Comparison of ENCODE assay signal across 9 cellular contexts in genomic region chr5:28344803-28345433, GRCh38.
DNase-seq lines count a peak whose midpoint lies in the region; ATAC-seq and TF ChIP-seq lines count a peak whose summit lies in the region.
"Had no signal": no experiment of that assay in that cellular context is flagged by ENCODE, and none has a peak within 500 bp of the region (broad histone marks: within the 10 kb centered on the region; RNA-seq: fewer than 3 reads in every experiment).

No MANE protein-coding gene starts in this region.

- H3K4me2 ChIP-seq in GM23338: no peak overlapping the region

- H3K36me3 ChIP-seq in GM23338 (ENCODE audit: insufficient read depth) (no peaks in the 10 kb centered on the region), ascending aorta (no peaks in the 10 kb centered on the region)
- H3K36me3 ChIP-seq: neutrophil had no signal

- H3K79me2 ChIP-seq in GM23338 (replicated peaks; ENCODE audit: insufficient read depth): no peaks in the 10 kb centered on the region

- H3K9me2 ChIP-seq in GM23338 (ENCODE audit: insufficient read depth): no peaks in the 10 kb centered on the region

- no peaks in the 10 kb centered on the region for H4K20me1 ChIP-seq in GM23338 (replicated peaks; ENCODE audit: insufficient read depth)

- TF ChIP-seq CTCF in GM23338 (conservative IDR thresholded peaks at IDR 0.05; ENCODE audit: low read depth in 2 of 2): peak; percentile 80 to 91
- peak; percentile 45 for TF ChIP-seq CTCF in astrocyte of the spinal cord (IDR thresholded peaks at IDR 0.05; ENCODE audit: low read depth, low read length)
- peak; percentile 80 for TF ChIP-seq CTCF in neural crest cell (conservative IDR thresholded peaks at IDR 0.05)
- TF ChIP-seq CTCF in ascending aorta (IDR thresholded peaks at IDR 0.05): peak in 1 of 3 experiments; percentile 29

- no peaks in the 10 kb centered on the region for H3K9me3 ChIP-seq in ascending aorta
- H3K9me3 ChIP-seq: neutrophil had no signal

- intact Hi-C loops in ascending aorta (cut with DNase I): no loop called here

- H3K27me3 ChIP-seq in GM23338 (ENCODE audit: insufficient read depth): no peaks in the 10 kb centered on the region
- no peaks in the 10 kb centered on the region for H3K27me3 ChIP-seq in ascending aorta
- H3K27me3 ChIP-seq: neutrophil had no signal

- no peak overlapping the region for H3K27ac ChIP-seq in GM23338 (ENCODE audit: low read depth)
- no peak overlapping the region for H3K27ac ChIP-seq in ascending aorta
- H3K27ac ChIP-seq: neutrophil had no signal

- H3K9me3 Mint-ChIP-seq in GM23338: peaks cover under 1% of the 10 kb centered on the region; the same call in 1 of the 3 replicates
- H3K9me3 Mint-ChIP-seq in neural crest cell: peaks cover 8% of the 10 kb centered on the region

- in situ Hi-C loops in astrocyte of the spinal cord (cut with HindIII; ENCODE audit: low sequenced_read_pairs): no loop called here

- H3K27me3 Mint-ChIP-seq in GM23338 (ENCODE audit: insufficient read depth, low read depth, poor library complexity) (peaks cover 3% of the 10 kb centered on the region), neural crest cell (ENCODE audit: low read depth) (no peaks in the 10 kb centered on the region)

- H3K4me3 Mint-ChIP-seq in GM23338 (no peak overlapping the region), neural crest cell (no peak overlapping the region)

- H3K4me3 ChIP-seq in GM23338 (no peak overlapping the region), astrocyte of the spinal cord (ENCODE audit: low read depth, low read length) (no peak overlapping the region), ascending aorta (no peak overlapping the region)

- H3K4me1 Mint-ChIP-seq in GM23338 (no peaks in the 10 kb centered on the region), neural crest cell (no peaks in the 10 kb centered on the region)

- H3F3A ChIP-seq in GM23338 (replicated peaks; ENCODE audit: low read depth): no peaks in the 10 kb centered on the region

- DNase-seq in GM23338 (ENCODE audit: low spot score) (peak; percentile 90), NCI-H1694 (lab: John Stamatoyannopoulos, UW) (peak; percentile 75), astrocyte of the spinal cord (ENCODE audit: low read depth, low spot score) (peak; percentile 55), neural crest cell (ENCODE audit: low read depth, low spot score) (no peak), ascending aorta (ENCODE audit: low spot score in 2 of 2) (no peak), amygdala (lab: John Stamatoyannopoulos, UW) (no peak)

- H3K4me1 ChIP-seq in GM23338 (ENCODE audit: insufficient read depth) (no peaks in the 10 kb centered on the region), ascending aorta (no peaks in the 10 kb centered on the region)

- ATAC-seq in GM23338 (peak; percentile 93), GM21786 (IDR thresholded peaks at IDR 0.05; ENCODE audit: unreplicated experiment) (no peak), HG03097 (IDR thresholded peaks at IDR 0.05; ENCODE audit: low FRiP score, unreplicated experiment) (no peak)

- H3K36me3 Mint-ChIP-seq in GM23338 (ENCODE audit: low read depth) (peaks cover 4% of the 10 kb centered on the region; the same call in 2 of the 3 replicates), neural crest cell (ENCODE audit: low read depth) (no peaks in the 10 kb centered on the region)

- no peak overlapping the region for H2AFZ ChIP-seq in GM23338

- H3K27ac Mint-ChIP-seq in GM23338 (no peak overlapping the region), neural crest cell (ENCODE audit: unreplicated experiment) (no peak overlapping the region)

TF ChIP-seq in GM23338, 12 proteins besides CTCF, POLR2A, EP300 and RAD21 (continues in another document):
- no peak for TF ChIP-seq NANOG (IDR thresholded peaks at IDR 0.05; ENCODE audit: borderline replicate concordance)
- no peak for TF ChIP-seq ZNF462 (CRISPR knock-in tag; IDR thresholded peaks at IDR 0.05)
- no peak for TF ChIP-seq POLR2AphosphoS5 (IDR thresholded peaks at IDR 0.05; ENCODE audit: low read depth)
- TF ChIP-seq CREB1 (CRISPR knock-in tag; IDR thresholded peaks at IDR 0.05; ENCODE audit: low read depth): no peak
- TF ChIP-seq EZH2 (IDR thresholded peaks at IDR 0.05; ENCODE audit: low read depth, unreplicated experiment): no peak
- TF ChIP-seq ETS1 (IDR thresholded peaks at IDR 0.05): no peak
- TF ChIP-seq ZNF331 (CRISPR knock-in tag; IDR thresholded peaks at IDR 0.05; ENCODE audit: low read depth): no peak
- no peak for TF ChIP-seq ZNF114 (CRISPR knock-in tag; IDR thresholded peaks at IDR 0.05)
- no peak for TF ChIP-seq JUNB (IDR thresholded peaks at IDR 0.05; ENCODE audit: unreplicated experiment)
- TF ChIP-seq EZH2phosphoT487 (IDR thresholded peaks at IDR 0.05; ENCODE audit: unreplicated experiment): no peak

Comparison
In these comparisons a context has a peak if more than half of its experiments do, and no peak if none do; other contexts are left out.
1. DNase-seq: peak in GM23338 (single experiment), NCI-H1694 (single experiment) and astrocyte of the spinal cord (single experiment); none in neural crest cell (single experiment), ascending aorta (0 of 2) and amygdala (0 of 56).